24 cellular contexts compared by ENCODE assay signal in the genomic region with DNA sequence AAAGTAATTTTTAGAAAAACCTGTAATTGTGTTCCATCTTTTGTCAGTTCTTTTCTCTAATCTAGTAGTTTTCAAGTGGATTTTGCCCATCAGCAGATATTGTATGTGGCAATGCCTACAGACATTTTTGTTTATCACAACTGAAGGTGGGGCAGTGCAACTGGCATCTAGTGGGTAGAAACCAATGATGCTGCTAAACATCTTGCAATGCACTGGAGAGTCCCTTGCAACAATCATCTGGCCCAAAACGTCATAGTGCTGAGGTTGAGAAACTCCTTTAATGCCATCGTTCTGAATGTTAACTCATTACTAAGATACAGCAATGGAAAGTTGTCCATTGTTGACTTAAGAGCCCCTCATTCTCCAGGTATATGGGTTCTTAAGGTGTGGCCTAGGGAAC.
"Had no signal": no experiment of that assay in that cellular context is flagged by ENCODE, and none has a peak within 500 bp of the region (broad histone marks: within the 10 kb centered on the region; RNA-seq: fewer than 3 reads in every experiment).

No MANE protein-coding gene starts in this region.

- H3K27ac ChIP-seq: epithelial cell of prostate, gastroesophageal sphincter, right lobe of liver, upper lobe of left lung had no signal

- H3K9me3 Mint-ChIP-seq: activated B cell treated with CpG ODN at 0.5 μM for 24 hours; activated naive CD8-positive, alpha-beta T cell treated with anti-CD3 and anti-CD28 coated beads for 36 hours; memory B cell; nephron progenitor cell had no signal

- H3K9me3 ChIP-seq: gastroesophageal sphincter, right lobe of liver, thoracic aorta, upper lobe of left lung had no signal

- DNase-seq: activated B cell treated with CpG ODN at 0.5 μM for 24 hours; activated CD4-positive, alpha-beta T cell treated with anti-CD3 and anti-CD28 coated beads for 36 hours; activated CD4-positive, alpha-beta T cell treated with anti-CD3 and anti-CD28 coated beads, Interleukin-2, amount 50 U/mL, for 4 hours; activated CD8-positive, alpha-beta memory T cell treated with anti-CD3 and anti-CD28 coated beads for 24 hours; activated CD8-positive, alpha-beta memory T cell treated with anti-CD3 and anti-CD28 coated beads, Interleukin-2, amount 50 U/mL, for 48 hours; activated naive CD4-positive, alpha-beta T cell treated with Interleukin-2 at 50 U/mL for 16 hours; activated naive CD8-positive, alpha-beta T cell treated with anti-CD3 and anti-CD28 coated beads for 36 hours; activated T-cell treated with anti-CD3 and anti-CD28 coated beads, Interleukin-2, amount 50 U/mL, for 48 hours; amygdala; cortex of kidney; head of caudate nucleus; hypothalamus; nephron progenitor cell; posterior cingulate gyrus; right lobe of liver; stimulated activated CD4-positive, alpha-beta T cell treated with anti-CD3 and anti-CD28 coated beads, Interleukin-15, amount 100 ng/mL, for 24 hours; stimulated activated naive CD4-positive, alpha-beta T cell treated with Interleukin-2 at 50 U/mL for 16 hours; T-helper 9 cell; upper lobe of left lung had no signal

- H3K4me2 ChIP-seq: smooth muscle cell had no signal

- ATAC-seq: activated CD4-positive, alpha-beta T cell treated with anti-CD3 and anti-CD28 coated beads for 36 hours; gastroesophageal sphincter; right lobe of liver had no signal

- H3K4me3 ChIP-seq: gastroesophageal sphincter, right lobe of liver, smooth muscle cell, thoracic aorta, upper lobe of left lung had no signal

- H3K27me3 ChIP-seq: gastroesophageal sphincter, right lobe of liver, upper lobe of left lung had no signal

- H3K27me3 Mint-ChIP-seq: activated B cell treated with CpG ODN at 0.5 μM for 24 hours; activated CD4-positive, alpha-beta T cell treated with anti-CD3 and anti-CD28 coated beads for 36 hours; activated naive CD8-positive, alpha-beta T cell treated with anti-CD3 and anti-CD28 coated beads for 36 hours; memory B cell had no signal

- H3K27ac Mint-ChIP-seq: activated B cell treated with CpG ODN at 0.5 μM for 24 hours; activated CD4-positive, alpha-beta T cell treated with anti-CD3 and anti-CD28 coated beads for 36 hours; activated naive CD8-positive, alpha-beta T cell treated with anti-CD3 and anti-CD28 coated beads for 36 hours; memory B cell; nephron progenitor cell had no signal

- H3K4me3 Mint-ChIP-seq: activated B cell treated with CpG ODN at 0.5 μM for 24 hours; activated CD4-positive, alpha-beta T cell treated with anti-CD3 and anti-CD28 coated beads for 36 hours; activated naive CD8-positive, alpha-beta T cell treated with anti-CD3 and anti-CD28 coated beads for 36 hours; memory B cell; nephron progenitor cell had no signal

- H3K4me1 ChIP-seq: right lobe of liver had no signal

- H3K4me1 Mint-ChIP-seq: activated B cell treated with CpG ODN at 0.5 μM for 24 hours; activated CD4-positive, alpha-beta T cell treated with anti-CD3 and anti-CD28 coated beads for 36 hours; activated naive CD8-positive, alpha-beta T cell treated with anti-CD3 and anti-CD28 coated beads for 36 hours; memory B cell; nephron progenitor cell had no signal
